26 cellular contexts compared by ENCODE assay signal in genomic region chr14:53003776-53004175, GRCh38. TPM values are rescaled to one million over a fixed set of nuclear protein-coding genes. Genes with fewer than 3 reads are reported as not detected.
DNase-seq lines count a peak whose midpoint lies in the region; ATAC-seq, FAIRE-seq and TF ChIP-seq lines count a peak whose summit lies in the region.
"Had no signal": no experiment of that assay in that cellular context is flagged by ENCODE, and none has a peak within 500 bp of the region (broad histone marks: within the 10 kb centered on the region; RNA-seq: fewer than 3 reads in every experiment).

No MANE protein-coding gene starts in this region.

- no peak overlapping the region for H2AFZ ChIP-seq in IMR-90 (replicated peaks; ENCODE audit: low read length, poor library complexity)

- no peak overlapping the region for H3K23ac ChIP-seq in IMR-90 (ENCODE audit: low read depth, low read length)

- 0 out of 3 replicates have a peak overlapping the region, but pooled peaks have one; percentile 47 for H2BK15ac ChIP-seq in IMR-90 (ENCODE audit: low read depth, low read length)

- dilution Hi-C loops in IMR-90 (cut with HindIII; ENCODE audit: low sequenced_read_pairs, unreplicated experiment), result no loop called here

- peaks cover 6% of the 10 kb centered on the region for H3K4me1 ChIP-seq in IMR-90 (ENCODE audit: control insufficient read depth, insufficient read depth, low read length)
- H3K4me1 ChIP-seq: BE2C, BLaER1 had no signal

- POLR2A ChIA-PET in IMR-90 (lab: Charles Lee; ENCODE audit: unreplicated experiment), result no interaction called here

- no peak overlapping the region for H3K4ac ChIP-seq in IMR-90 (ENCODE audit: low read depth, low read length)

- H3K9me3 ChIP-seq in IMR-90 (ENCODE audit: control insufficient read depth, insufficient read depth, low read length), result no peaks in the 10 kb centered on the region
- H3K9me3 ChIP-seq: BE2C, BLaER1 had no signal

- no CpG with 5 or more reads among the region's 4 CpGs for WGBS in IMR-90 (ENCODE audit: extremely low coverage in 2 of 2, insufficient read length in 1 of 2), 2 experiments

- H4K5ac ChIP-seq in IMR-90 (ENCODE audit: low read depth, low read length), result no peak overlapping the region

- no peak overlapping the region for H3K4me3 Mint-ChIP-seq in progenitor cell of endocrine pancreas (ENCODE audit: low read depth)
- H3K4me3 Mint-ChIP-seq: CD14-positive monocyte; CD4-positive, alpha-beta memory T cell; CD4-positive, CD25-positive, alpha-beta regulatory T cell; CD8-positive, alpha-beta memory T cell had no signal

- no peaks in the 10 kb centered on the region for H4K20me1 ChIP-seq in IMR-90 (ENCODE audit: insufficient read depth, low read length)
- H4K20me1 ChIP-seq: BLaER1 had no signal

- H2BK5ac ChIP-seq in IMR-90 (ENCODE audit: low read depth, low read length, poor library complexity, severe bottlenecking), result no peak overlapping the region

- H3K9me3 Mint-ChIP-seq in progenitor cell of endocrine pancreas (ENCODE audit: low read depth), result no peaks in the 10 kb centered on the region
- H3K9me3 Mint-ChIP-seq: CD4-positive, CD25-positive, alpha-beta regulatory T cell; CD8-positive, alpha-beta memory T cell had no signal

- CTCF ChIA-PET in IMR-90 (lab: Yijun Ruan, JAX), result no interaction called here

- H3K4me1 Mint-ChIP-seq in progenitor cell of endocrine pancreas (ENCODE audit: low read depth), result no peaks in the 10 kb centered on the region
- H3K4me1 Mint-ChIP-seq: CD14-positive monocyte; CD4-positive, alpha-beta memory T cell; CD4-positive, CD25-positive, alpha-beta regulatory T cell; CD8-positive, alpha-beta memory T cell had no signal

- no peaks in the 10 kb centered on the region for H3K9me1 ChIP-seq in IMR-90 (ENCODE audit: insufficient read depth, low read length)

- H3K36me3 ChIP-seq in IMR-90 (ENCODE audit: control insufficient read depth, insufficient read depth, low read length) (no peaks in the 10 kb centered on the region), bronchial epithelial cell (ENCODE audit: control insufficient read depth, insufficient read depth, low read length) (no peaks in the 10 kb centered on the region)
- H3K36me3 ChIP-seq: BE2C, BLaER1 had no signal

- H2AK9ac ChIP-seq in IMR-90 (replicated peaks; ENCODE audit: low read depth, low read length, poor library complexity), result no peak overlapping the region

- DNase-seq in IMR-90 (no peak), bronchial epithelial cell (ENCODE audit: low read depth) (no peak), DMS53 treated with DMSO at 0.1 percent for 48 hours (lab: John Stamatoyannopoulos, UW; ENCODE audit: unreplicated experiment) (no peak), NCI-H128 (lab: John Stamatoyannopoulos, UW; ENCODE audit: unreplicated experiment) (no peak), progenitor cell of endocrine pancreas (ENCODE audit: low spot score, unreplicated experiment) (no peak)
- no peak for DNase-seq in stimulated activated naive CD8-positive, alpha-beta T cell treated with anti-CD3 and anti-CD28 coated beads, Interleukin-15, Interleukin-2, amounts not matched to agents 100 U/mL and 50 U/mL, for 24 hours
- DNase-seq: 8988T; ACHN; BE2C; C1 segment of cervical spinal cord; CD4-positive, alpha-beta memory T cell; CD4-positive, CD25-positive, alpha-beta regulatory T cell; CD8-positive, alpha-beta memory T cell; COR-L47; DMS 273 treated with DMSO at 0.1 percent for 48 hours; DMS153; DMS53; DMS79 treated with DMSO at 0.1 percent for 48 hours; GF-D8 had no signal

- H3K56ac ChIP-seq in IMR-90 (ENCODE audit: extremely low read depth, insufficient read depth, low read length), result no peak overlapping the region

- no peak overlapping the region for H3K27ac Mint-ChIP-seq in progenitor cell of endocrine pancreas
- H3K27ac Mint-ChIP-seq: CD14-positive monocyte; CD4-positive, alpha-beta memory T cell; CD4-positive, CD25-positive, alpha-beta regulatory T cell; CD8-positive, alpha-beta memory T cell had no signal

- no peak for TF ChIP-seq CTCF in IMR-90 (conservative IDR thresholded peaks at IDR 0.05; ENCODE audit: low read depth, low read length)
- no peak for TF ChIP-seq CTCF in VCaP (conservative IDR thresholded peaks at IDR 0.05)
- no peak for TF ChIP-seq CTCF in bronchial epithelial cell (IDR thresholded peaks at IDR 0.05; ENCODE audit: insufficient read depth, low read length, severe bottlenecking)
- no peak for TF ChIP-seq CTCF in progenitor cell of endocrine pancreas (IDR thresholded peaks at IDR 0.05; ENCODE audit: unreplicated experiment)

- in situ Hi-C loops in IMR-90 (cut with MboI; ENCODE audit: low sequenced_read_pairs), result no loop called here

- intact Hi-C loops in IMR-90 (cut with micrococcal nuclease), result no loop called here

- H2BK120ac ChIP-seq in IMR-90 (ENCODE audit: low read depth, low read length), result no peak overlapping the region

- peak; percentile 13 for FAIRE-seq in bronchial epithelial cell (lab: Jason Lieb, UNC)
- FAIRE-seq: A204.1, G401.6, GM12891, GM19239 had no signal

- no peak overlapping the region for H2BK20ac ChIP-seq in IMR-90 (ENCODE audit: low read depth, low read length)

- no peaks in the 10 kb centered on the region for H3K36me3 Mint-ChIP-seq in progenitor cell of endocrine pancreas (ENCODE audit: insufficient read depth)
- H3K36me3 Mint-ChIP-seq: CD14-positive monocyte; CD4-positive, alpha-beta memory T cell; CD4-positive, CD25-positive, alpha-beta regulatory T cell; CD8-positive, alpha-beta memory T cell had no signal

- H3K4me3 ChIP-seq in IMR-90 (ENCODE audit: insufficient read depth, low read depth, low read length), result no peak overlapping the region
- no peak overlapping the region for H3K4me3 ChIP-seq in bronchial epithelial cell (ENCODE audit: low read depth, low read length)
- H3K4me3 ChIP-seq: BLaER1 had no signal

- BruUV-seq in IMR-90 (replicated peaks; lab: Mats Ljungman, UMichigan), result no TSS peak

- ATAC-seq in IMR-90 (ENCODE audit: low read depth), result no peak
- ATAC-seq in stimulated activated naive CD8-positive, alpha-beta T cell treated with anti-CD3 and anti-CD28 coated beads, Interleukin-15, Interleukin-2, amounts not matched to agents 100 U/mL and 50 U/mL, for 24 hours, result no peak

- no peak overlapping the region for H3K14ac ChIP-seq in IMR-90 (replicated peaks; ENCODE audit: low read depth, low read length)

- H3K4me2 ChIP-seq in IMR-90 (ENCODE audit: low read depth, low read length), result no peak overlapping the region
- H3K4me2 ChIP-seq: BLaER1 had no signal

- H3K27ac ChIP-seq in IMR-90 (ENCODE audit: insufficient read depth, low read length), result no peak overlapping the region
- H3K27ac ChIP-seq in VCaP, result peak overlapping the region; percentile 33; the same call in 1 of the 2 replicates
- H3K27ac ChIP-seq: BLaER1 had no signal

- H4K8ac ChIP-seq in IMR-90 (ENCODE audit: low read depth in 2 of 2, low read length in 2 of 2), result no peak overlapping the region

- no peak overlapping the region for H2AK5ac ChIP-seq in IMR-90 (ENCODE audit: low read depth, low read length)

- no peaks in the 10 kb centered on the region for H3K27me3 ChIP-seq in IMR-90 (ENCODE audit: control insufficient read depth, insufficient read depth, low read length)
- H3K27me3 ChIP-seq in bronchial epithelial cell (ENCODE audit: control insufficient read depth, insufficient read depth, low read length), result no peaks in the 10 kb centered on the region
- H3K27me3 ChIP-seq: BE2C, BLaER1 had no signal

- TF ChIP-seq RAD21 in IMR-90 (IDR thresholded peaks at IDR 0.05; ENCODE audit: low read length), result no peak

- H3K9ac ChIP-seq in IMR-90 (ENCODE audit: low read depth, low read length), result no peak overlapping the region
- H3K9ac ChIP-seq: BLaER1 had no signal

- H3K27me3 Mint-ChIP-seq in progenitor cell of endocrine pancreas, result no peaks in the 10 kb centered on the region

- no peaks in the 10 kb centered on the region for H3K79me1 ChIP-seq in IMR-90 (ENCODE audit: low read depth in 1 of 2, low read length in 2 of 2)

- TF ChIP-seq POLR2A in IMR-90 (IDR thresholded peaks at IDR 0.05; ENCODE audit: low read depth, low read length), result no peak

- no peak overlapping the region for H3K18ac ChIP-seq in IMR-90 (ENCODE audit: low read depth, low read length)

- no peak overlapping the region for H4K91ac ChIP-seq in IMR-90 (ENCODE audit: insufficient read depth, low read depth, low read length)

TF ChIP-seq in IMR-90, 13 proteins besides CTCF, POLR2A, EP300 and RAD21 (continues in another document):
- TF ChIP-seq USF2 (IDR thresholded peaks at IDR 0.05; ENCODE audit: low read depth, low read length) (no peak), NFE2L2 (IDR thresholded peaks at IDR 0.05; ENCODE audit: low read depth, low read length) (no peak), ELK1 (IDR thresholded peaks at IDR 0.05; ENCODE audit: borderline replicate concordance, low read depth, low read length) (no peak), MAFK (IDR thresholded peaks at IDR 0.05; ENCODE audit: low read depth, low read length) (no peak), MAZ (IDR thresholded peaks at IDR 0.05; ENCODE audit: borderline replicate concordance, low read depth, low read length) (no peak), FOS (IDR thresholded peaks at IDR 0.05; ENCODE audit: low read depth, low read length) (no peak), RFX5 (IDR thresholded peaks at IDR 0.05; ENCODE audit: low read depth, low read length) (no peak), CEBPB (IDR thresholded peaks at IDR 0.05; ENCODE audit: low read depth, low read length) (no peak), MXI1 (IDR thresholded peaks at IDR 0.05; ENCODE audit: borderline replicate concordance, low read depth, low read length) (no peak), SMC3 (IDR thresholded peaks at IDR 0.05; ENCODE audit: low read depth, low read length) (no peak)

RNA-seq across cellular contexts. Expression of gene FERMT2, which starts 52.9 kb away (rescaled TPM):
- 217 and 229 TPM in 2 replicates for total RNA-seq in IMR-90 (2012; rRNA removed)
- 122 and 131 TPM in 2 replicates for polyA plus RNA-seq in IMR-90 (2012; rRNA removed)
- 36.4 and 49.9 TPM in 2 replicates for polyA plus RNA-seq in IMR-90 (2012; cell fraction: cytosol; rRNA removed)
- 27.9 and 176 TPM in 2 replicates for polyA plus RNA-seq in IMR-90 (2012; cell fraction: nucleus; rRNA removed; ENCODE audit: low replicate concordance)
- 13.8 and 24.0 TPM in 2 replicates for total RNA-seq in bronchial epithelial cell
- 44.4 and 52.8 TPM in 2 replicates for total RNA-seq in progenitor cell of endocrine pancreas
- polyA plus RNA-seq: CD14-positive monocyte; CD4-positive, alpha-beta memory T cell; CD4-positive, CD25-positive, alpha-beta regulatory T cell had no signal
